In genomic region chr5:137533963-137534362, GRCh38 we compare ENCODE assay signal across 11 cellular contexts.
"Had no signal": no experiment of that assay in that cellular context is flagged by ENCODE, and none has a peak within 500 bp of the region (broad histone marks: within the 10 kb centered on the region; RNA-seq: fewer than 3 reads in every experiment).

No MANE protein-coding gene starts in this region.

- ATAC-seq: GM23338, HCT116 had no signal

- H3K27ac ChIP-seq: GM23248 had no signal

- H3K36me3 ChIP-seq: HAP-1 had no signal

- DNase-seq: GM23248, GOT3, H7, H9, HCEC 1CT, HFFc6 had no signal

- H3K4me2 ChIP-seq: GM23338 had no signal

- H3K4me1 ChIP-seq: HAP-1 had no signal

- FAIRE-seq: H1, H54 had no signal

- H3K9me3 ChIP-seq: HAP-1 had no signal

- H3K4me3 ChIP-seq: GM23248, GM23338, HAP-1 had no signal
